In the genomic region with DNA sequence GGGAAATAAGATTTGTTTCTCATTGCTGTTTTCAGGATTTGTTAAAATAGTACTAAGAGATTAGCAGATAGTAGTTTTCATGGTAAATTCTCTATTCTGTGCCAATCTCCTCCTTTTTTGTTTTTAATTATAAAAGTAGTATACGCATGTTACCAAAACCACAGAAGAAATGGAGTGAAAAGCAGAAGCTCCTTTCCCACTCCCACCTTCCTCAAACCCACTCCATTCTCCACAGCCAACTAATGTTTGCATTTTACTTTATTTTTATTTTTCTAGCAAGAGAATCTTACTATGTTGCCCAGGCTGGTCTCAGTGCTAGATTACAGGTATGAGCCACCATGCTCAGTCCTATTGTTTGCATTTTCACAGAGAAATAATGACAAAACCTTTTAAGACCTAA, we compare ENCODE assay signal across 28 cellular contexts. TPM values are rescaled to one million over a fixed set of nuclear protein-coding genes. Genes with fewer than 3 reads are reported as not detected.
"Had no signal": no experiment of that assay in that cellular context is flagged by ENCODE, and none has a peak within 500 bp of the region (broad histone marks: within the 10 kb centered on the region; RNA-seq: fewer than 3 reads in every experiment).

No MANE protein-coding gene starts in this region.

- H3K4me3 ChIP-seq: PC-9 had no signal

- DNase-seq: activated B cell treated with CpG ODN at 0.5 μM for 24 hours; activated CD4-positive, alpha-beta memory T cell treated with anti-CD3 and anti-CD28 coated beads for 36 hours; activated CD4-positive, alpha-beta T cell treated with anti-CD3 and anti-CD28 coated beads for 4 hours; activated CD4-positive, alpha-beta T cell treated with anti-CD3 and anti-CD28 coated beads, Interleukin-2, amount 50 U/mL, for 1 hour; activated CD4-positive, CD25-positive, alpha-beta regulatory T cell treated with anti-CD3 and anti-CD28 coated beads, Interleukin-2, amount 50 U/mL, for 72 hours; activated CD8-positive, alpha-beta memory T cell treated with anti-CD3 and anti-CD28 coated beads, Interleukin-2, amount 50 U/mL, for 4 hours; activated effector memory CD4-positive, alpha-beta T cell treated with Interleukin-2 at 50 U/mL for 16 hours; activated naive CD4-positive, alpha-beta T cell treated with anti-CD3 and anti-CD28 coated beads, Interleukin-2, amount 10 ng/mL, durations not matched to agents 7 days and 5 days; activated naive CD8-positive, alpha-beta T cell treated with anti-CD3 and anti-CD28 coated beads, Interleukin-2, amount 50 U/mL, for 24 hours; activated T-cell treated with anti-CD3 and anti-CD28 coated beads for 4 hours; activated T-cell treated with anti-CD3 and anti-CD28 coated beads, Interleukin-2, amount 50 U/mL, for 4 hours; anterior cingulate cortex; cerebellar nuclear complex; NCI-H1105; NCI-H1417 treated with DMSO at 0.1 percent for 48 hours; NCI-H187 treated with DMSO at 0.1 percent for 48 hours; NCI-H345; NCI-H510A; NCI-H526; NCI-H748 treated with DMSO at 0.1 percent for 48 hours; NK-92 treated with Interleukin-12 subunit alpha and Interleukin-12 subunit beta, amount 100 ng/mL, for 24 hours; PC-9; SIG-M5 had no signal

- ATAC-seq: activated naive CD8-positive, alpha-beta T cell treated with anti-CD3 and anti-CD28 coated beads, Interleukin-2, amount 50 U/mL, for 24 hours; activated T-cell treated with anti-CD3 and anti-CD28 coated beads, Interleukin-2, amount 50 U/mL, for 4 hours; Right ventricle myocardium inferior; SK-N-SH treated with all-trans-retinoic acid at 6 μM for 48 hours had no signal

- H3K27ac ChIP-seq: PC-9, RWPE1, VCaP had no signal

RNA-seq across cellular contexts. Expression of gene LRMDA, which starts 4.5 kb away (rescaled TPM):
- total RNA-seq: activated B cell treated with CpG ODN at 0.5 μM for 24 hours; activated CD4-positive, alpha-beta memory T cell treated with anti-CD3 and anti-CD28 coated beads for 36 hours; activated T-cell treated with anti-CD3 and anti-CD28 coated beads, Interleukin-2, amount 50 U/mL, for 4 hours; MCF 10A; PC-9 had no signal

RNA-seq across cellular contexts. Expression of gene ZNF503, which starts 25.3 kb away (rescaled TPM):
- total RNA-seq: activated B cell treated with CpG ODN at 0.5 μM for 24 hours had no signal
